ENCODE assay signal across 8 cellular contexts in genomic region chr18:76823166-76823539, GRCh38. TPM values are rescaled to one million over a fixed set of nuclear protein-coding genes. Genes with fewer than 3 reads are reported as not detected.
DNase-seq lines count a peak whose midpoint lies in the region; ATAC-seq and TF ChIP-seq lines count a peak whose summit lies in the region.

No MANE protein-coding gene starts in this region.

- in situ Hi-C loops in Panc1 (cut with HindIII; ENCODE audit: low pct_unique_long_range_greater_than_20kb, low sequenced_read_pairs) = no loop called here

- intact Hi-C loops in Panc1 (cut with micrococcal nuclease; ENCODE audit: unreplicated experiment) = no loop called here

- H2AFZ ChIP-seq in osteoblast (ENCODE audit: low read length) = peak overlapping the region; percentile 85

- H3K36me3 ChIP-seq in Panc1 (ENCODE audit: control insufficient read depth, insufficient read depth, low read length) (no peaks in the 10 kb centered on the region), esophagus (ENCODE audit: control insufficient read depth in 2 of 2, insufficient read depth in 2 of 2, low read length in 1 of 2) (no peaks in the 10 kb centered on the region), osteoblast (ENCODE audit: insufficient read depth, low read length) (no peaks in the 10 kb centered on the region)

- ATAC-seq in Panc1 (peak; percentile 2; the same call in 1 of the 2 replicates), HG03457 (IDR thresholded peaks at IDR 0.05; ENCODE audit: unreplicated experiment) (no peak)

- 6% methylated on average over 24 to 25 of the region's 25 CpGs for WGBS in esophagus, 2 donors

- POLR2A ChIA-PET in Panc1 (lab: Charles Lee) = interaction anchor here (0.6 kb wide), 1 partner anchor 17 kb away, joined by 15 read pairs; no protein-coding TSS in a partner anchor

- BruUV-seq in Panc1 (replicated peaks; lab: Mats Ljungman, UMichigan) = no TSS peak

- TF ChIP-seq CTCF in Panc1 (IDR thresholded peaks at IDR 0.05) = no peak
- TF ChIP-seq CTCF in osteoblast (IDR thresholded peaks at IDR 0.05; ENCODE audit: extremely low read depth, low read depth, low read length) = no peak

- H3K27me3 ChIP-seq in Panc1 (ENCODE audit: control insufficient read depth, insufficient read depth, low read length) = no peaks in the 10 kb centered on the region
- H3K27me3 ChIP-seq in esophagus (ENCODE audit: control insufficient read depth in 1 of 2, insufficient read depth in 2 of 2, low read length in 2 of 2) = no peaks in the 10 kb centered on the region
- H3K27me3 ChIP-seq in osteoblast (ENCODE audit: insufficient read depth, low read length) = no peaks in the 10 kb centered on the region

- peak overlapping the region; percentile 88 for H3K4me2 ChIP-seq in osteoblast (ENCODE audit: insufficient read depth, low read length)

- CTCF ChIA-PET in Panc1 (lab: Charles Lee) = interaction anchor here (1.0 kb wide), 1 partner anchor 20 kb away, joined by 4 read pairs; no protein-coding TSS in a partner anchor

- H3K4me1 ChIP-seq in Panc1 (ENCODE audit: control insufficient read depth, insufficient read depth, low read length) = peaks cover 36% of the 10 kb centered on the region
- peaks cover 4 to 5% of the 10 kb centered on the region in 2 donors for H3K4me1 ChIP-seq in esophagus (ENCODE audit: control insufficient read depth in 2 of 2, insufficient read depth in 2 of 2, low read length in 1 of 2)
- peaks cover 9% of the 10 kb centered on the region for H3K4me1 ChIP-seq in osteoblast (ENCODE audit: insufficient read depth, low read length)

- H3K27ac ChIP-seq in Panc1 (ENCODE audit: low read length) (peak overlapping the region; percentile 90), esophagus (ENCODE audit: low read depth in 2 of 2, low read length in 1 of 2) (peak overlapping the region; percentile 93 to 95), osteoblast (ENCODE audit: low read depth, low read length) (peak overlapping the region; percentile 62)

- peaks cover 81% of the 10 kb centered on the region for H3K79me2 ChIP-seq in osteoblast (ENCODE audit: insufficient read depth, low read length)

- H3K9me3 ChIP-seq in Panc1 (ENCODE audit: control insufficient read depth, insufficient read depth, low read depth, low read length) (no peaks in the 10 kb centered on the region), esophagus (ENCODE audit: control insufficient read depth in 2 of 2, insufficient read depth in 1 of 2, low read depth in 1 of 2, low read length in 1 of 2) (no peaks in the 10 kb centered on the region), osteoblast (ENCODE audit: low read depth, low read length) (no peaks in the 10 kb centered on the region)

- peak overlapping the region; percentile 78 to 86 for H3K4me3 ChIP-seq in Panc1 (ENCODE audit: low read depth in 2 of 2, low read length in 2 of 2)
- H3K4me3 ChIP-seq in esophagus (ENCODE audit: low read depth in 1 of 2, low read length in 2 of 2) = peak overlapping the region; percentile 65 to 91
- peak overlapping the region; percentile 85 for H3K4me3 ChIP-seq in osteoblast (ENCODE audit: insufficient read depth, low read length)

- H4K20me1 ChIP-seq in osteoblast (ENCODE audit: insufficient read depth, low read length) = peaks cover 8% of the 10 kb centered on the region

- DNase-seq in CMK (ENCODE audit: low read depth) (peak; percentile 15), Panc1 (ENCODE audit: low read depth, low spot score) (no peak), osteoblast (ENCODE audit: insufficient read length, low spot score, missing footprints) (no peak), DMS79 treated with DMSO at 0.1 percent for 48 hours (lab: John Stamatoyannopoulos, UW) (no peak), NCI-H748 (lab: John Stamatoyannopoulos, UW; ENCODE audit: unreplicated experiment) (no peak), NCI-H1436 (lab: John Stamatoyannopoulos, UW) (no peak)

RNA-seq across cellular contexts. Expression of gene ZNF236, which starts 0.8 kb away (rescaled TPM):
- total RNA-seq in Panc1 (2021; ENCODE audit: unreplicated experiment) (32.2 TPM), osteoblast (11.6 and 14.7 TPM in 2 replicates)
- polyA plus RNA-seq in Panc1 (2012; ENCODE audit: insufficient read length) = 12.4 TPM
- 1 to 10 TPM; 1.3 to 3.0 TPM for polyA plus RNA-seq in esophagus
